Comparison of ENCODE assay signal across 1 cellular context in the genomic region with DNA sequence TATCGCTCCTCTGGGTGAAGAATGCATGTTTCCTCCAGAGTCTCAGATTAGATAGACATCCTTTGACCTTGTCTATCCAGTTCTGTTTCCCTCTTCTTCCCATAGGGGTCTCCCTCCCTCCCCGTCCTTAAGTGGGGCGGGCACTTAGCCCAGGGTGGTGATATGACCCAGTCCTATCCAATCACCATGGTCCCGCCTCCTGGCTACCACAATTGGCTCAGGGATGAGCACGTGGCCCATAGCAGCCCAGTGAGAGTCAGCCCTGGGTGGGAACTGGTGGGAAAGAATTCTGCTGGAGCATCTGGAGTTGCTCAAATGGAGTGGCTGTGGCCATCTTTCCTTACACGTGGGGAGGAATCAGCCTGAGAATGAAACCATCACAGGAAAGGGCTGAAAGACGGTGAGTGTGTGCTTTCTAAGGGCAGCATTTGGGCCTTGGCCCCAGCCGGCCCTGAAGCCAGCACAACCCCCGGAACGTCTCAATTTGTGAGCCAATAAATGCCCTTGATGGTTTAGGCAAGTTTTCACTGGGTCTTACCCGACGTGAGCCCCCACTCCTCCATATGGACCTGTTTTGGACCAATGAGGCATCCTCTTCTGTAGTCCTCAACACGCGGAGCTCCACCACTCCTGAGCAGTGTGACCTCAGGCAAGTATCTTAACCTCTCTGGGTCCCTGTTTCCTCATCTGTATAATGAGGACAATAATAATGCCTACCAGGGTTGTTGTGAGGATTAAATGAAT.
A peak's percentile ranks its signal among the peaks of the same experiment; 100 is the strongest.
TF ChIP-seq lines count a peak whose summit lies in the region.

No MANE protein-coding gene starts in this region.

TF ChIP-seq in HepG2, 621 proteins besides CTCF, POLR2A, EP300 and RAD21 (continued from another document and continues in another):
- TF ChIP-seq, protein P1, sequence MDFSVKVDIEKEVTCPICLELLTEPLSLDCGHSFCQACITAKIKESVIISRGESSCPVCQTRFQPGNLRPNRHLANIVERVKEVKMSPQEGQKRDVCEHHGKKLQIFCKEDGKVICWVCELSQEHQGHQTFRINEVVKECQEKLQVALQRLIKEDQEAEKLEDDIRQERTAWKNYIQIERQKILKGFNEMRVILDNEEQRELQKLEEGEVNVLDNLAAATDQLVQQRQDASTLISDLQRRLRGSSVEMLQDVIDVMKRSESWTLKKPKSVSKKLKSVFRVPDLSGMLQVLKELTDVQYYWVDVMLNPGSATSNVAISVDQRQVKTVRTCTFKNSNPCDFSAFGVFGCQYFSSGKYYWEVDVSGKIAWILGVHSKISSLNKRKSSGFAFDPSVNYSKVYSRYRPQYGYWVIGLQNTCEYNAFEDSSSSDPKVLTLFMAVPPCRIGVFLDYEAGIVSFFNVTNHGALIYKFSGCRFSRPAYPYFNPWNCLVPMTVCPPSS (IDR thresholded peaks at IDR 0.05) = no peak
- TF ChIP-seq ZIK1 (CRISPR knock-in tag; IDR thresholded peaks at IDR 0.05; ENCODE audit: borderline replicate concordance, low read depth) (peak; percentile 44; the same call in 1 of the 2 replicates), ZFP36L1 (CRISPR knock-in tag; IDR thresholded peaks at IDR 0.05) (0 out of 2 replicates have a peak, but pooled peaks have one; percentile 4), ATF7 (IDR thresholded peaks at IDR 0.05) (no peak), ATF7 (CRISPR knock-in tag; IDR thresholded peaks at IDR 0.05) (no peak), ZSCAN30 (CRISPR knock-in tag; IDR thresholded peaks at IDR 0.05) (no peak), SALL2 (CRISPR knock-in tag; IDR thresholded peaks at IDR 0.05) (no peak), HNRNPH1 (optimal IDR thresholded peaks at IDR 0.05; ENCODE audit: low read depth, low read length) (no peak), GABPA (IDR thresholded peaks at IDR 0.05; ENCODE audit: low read depth, low read length) (no peak), GABPA (CRISPR knock-in tag; IDR thresholded peaks at IDR 0.05; ENCODE audit: low read depth) (0 out of 2 replicates have a peak, but pooled peaks have one; percentile 37), HNF4A (CRISPR knock-in tag; IDR thresholded peaks at IDR 0.05) (no peak), ATAD3A (CRISPR knock-in tag; IDR thresholded peaks at IDR 0.05) (no peak), EZH2 (conservative IDR thresholded peaks at IDR 0.05; ENCODE audit: low read depth, low read length) (no peak), ZNF10 (CRISPR knock-in tag; IDR thresholded peaks at IDR 0.05; ENCODE audit: borderline replicate concordance, low read depth) (no peak), NPAS2 (CRISPR knock-in tag; IDR thresholded peaks at IDR 0.05; ENCODE audit: borderline replicate concordance) (no peak), SOX13 (IDR thresholded peaks at IDR 0.05) (no peak), SOX13 (CRISPR knock-in tag; conservative IDR thresholded peaks at IDR 0.05 in 1 of 2, IDR thresholded peaks at IDR 0.05 in 1 of 2) (no peak), SP140L (CRISPR knock-in tag; IDR thresholded peaks at IDR 0.05; ENCODE audit: borderline replicate concordance) (no peak), ZNF749 (CRISPR knock-in tag; IDR thresholded peaks at IDR 0.05; ENCODE audit: borderline replicate concordance) (no peak; the same call in 1 of the 2 replicates), ZNF775 (CRISPR knock-in tag; IDR thresholded peaks at IDR 0.05; ENCODE audit: borderline replicate concordance) (no peak), CHD4 (IDR thresholded peaks at IDR 0.05; ENCODE audit: borderline replicate concordance, low read length) (no peak), NR2C2 (CRISPR knock-in tag; IDR thresholded peaks at IDR 0.05; ENCODE audit: borderline replicate concordance) (no peak), HHEX (CRISPR knock-in tag; IDR thresholded peaks at IDR 0.05) (no peak), ZNF460 (CRISPR knock-in tag; IDR thresholded peaks at IDR 0.05; ENCODE audit: borderline replicate concordance) (no peak), SSRP1 (CRISPR knock-in tag; IDR thresholded peaks at IDR 0.05) (no peak), CENPX (CRISPR knock-in tag; IDR thresholded peaks at IDR 0.05) (no peak), ZNF652 (CRISPR knock-in tag; IDR thresholded peaks at IDR 0.05; ENCODE audit: borderline replicate concordance, low read depth) (no peak), YEATS2 (CRISPR knock-in tag; IDR thresholded peaks at IDR 0.05; ENCODE audit: borderline replicate concordance) (no peak), CC2D1A (CRISPR knock-in tag; IDR thresholded peaks at IDR 0.05) (no peak), HOXA5 (CRISPR knock-in tag; IDR thresholded peaks at IDR 0.05) (no peak), ELF3 (CRISPR knock-in tag; IDR thresholded peaks at IDR 0.05) (no peak), RFX5 (IDR thresholded peaks at IDR 0.05; ENCODE audit: low read depth, low read length) (no peak), KDM3A (CRISPR knock-in tag; IDR thresholded peaks at IDR 0.05; ENCODE audit: low read depth) (no peak), PHF5A (CRISPR knock-in tag; IDR thresholded peaks at IDR 0.05; ENCODE audit: low read depth, unreplicated experiment) (peak; percentile 46), MAFG (CRISPR knock-in tag; IDR thresholded peaks at IDR 0.05) (no peak)
- TF ChIP-seq, protein P2, sequence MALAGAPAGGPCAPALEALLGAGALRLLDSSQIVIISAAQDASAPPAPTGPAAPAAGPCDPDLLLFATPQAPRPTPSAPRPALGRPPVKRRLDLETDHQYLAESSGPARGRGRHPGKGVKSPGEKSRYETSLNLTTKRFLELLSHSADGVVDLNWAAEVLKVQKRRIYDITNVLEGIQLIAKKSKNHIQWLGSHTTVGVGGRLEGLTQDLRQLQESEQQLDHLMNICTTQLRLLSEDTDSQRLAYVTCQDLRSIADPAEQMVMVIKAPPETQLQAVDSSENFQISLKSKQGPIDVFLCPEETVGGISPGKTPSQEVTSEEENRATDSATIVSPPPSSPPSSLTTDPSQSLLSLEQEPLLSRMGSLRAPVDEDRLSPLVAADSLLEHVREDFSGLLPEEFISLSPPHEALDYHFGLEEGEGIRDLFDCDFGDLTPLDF (CRISPR knock-in tag; IDR thresholded peaks at IDR 0.05) = no peak
- TF ChIP-seq, protein P3, sequence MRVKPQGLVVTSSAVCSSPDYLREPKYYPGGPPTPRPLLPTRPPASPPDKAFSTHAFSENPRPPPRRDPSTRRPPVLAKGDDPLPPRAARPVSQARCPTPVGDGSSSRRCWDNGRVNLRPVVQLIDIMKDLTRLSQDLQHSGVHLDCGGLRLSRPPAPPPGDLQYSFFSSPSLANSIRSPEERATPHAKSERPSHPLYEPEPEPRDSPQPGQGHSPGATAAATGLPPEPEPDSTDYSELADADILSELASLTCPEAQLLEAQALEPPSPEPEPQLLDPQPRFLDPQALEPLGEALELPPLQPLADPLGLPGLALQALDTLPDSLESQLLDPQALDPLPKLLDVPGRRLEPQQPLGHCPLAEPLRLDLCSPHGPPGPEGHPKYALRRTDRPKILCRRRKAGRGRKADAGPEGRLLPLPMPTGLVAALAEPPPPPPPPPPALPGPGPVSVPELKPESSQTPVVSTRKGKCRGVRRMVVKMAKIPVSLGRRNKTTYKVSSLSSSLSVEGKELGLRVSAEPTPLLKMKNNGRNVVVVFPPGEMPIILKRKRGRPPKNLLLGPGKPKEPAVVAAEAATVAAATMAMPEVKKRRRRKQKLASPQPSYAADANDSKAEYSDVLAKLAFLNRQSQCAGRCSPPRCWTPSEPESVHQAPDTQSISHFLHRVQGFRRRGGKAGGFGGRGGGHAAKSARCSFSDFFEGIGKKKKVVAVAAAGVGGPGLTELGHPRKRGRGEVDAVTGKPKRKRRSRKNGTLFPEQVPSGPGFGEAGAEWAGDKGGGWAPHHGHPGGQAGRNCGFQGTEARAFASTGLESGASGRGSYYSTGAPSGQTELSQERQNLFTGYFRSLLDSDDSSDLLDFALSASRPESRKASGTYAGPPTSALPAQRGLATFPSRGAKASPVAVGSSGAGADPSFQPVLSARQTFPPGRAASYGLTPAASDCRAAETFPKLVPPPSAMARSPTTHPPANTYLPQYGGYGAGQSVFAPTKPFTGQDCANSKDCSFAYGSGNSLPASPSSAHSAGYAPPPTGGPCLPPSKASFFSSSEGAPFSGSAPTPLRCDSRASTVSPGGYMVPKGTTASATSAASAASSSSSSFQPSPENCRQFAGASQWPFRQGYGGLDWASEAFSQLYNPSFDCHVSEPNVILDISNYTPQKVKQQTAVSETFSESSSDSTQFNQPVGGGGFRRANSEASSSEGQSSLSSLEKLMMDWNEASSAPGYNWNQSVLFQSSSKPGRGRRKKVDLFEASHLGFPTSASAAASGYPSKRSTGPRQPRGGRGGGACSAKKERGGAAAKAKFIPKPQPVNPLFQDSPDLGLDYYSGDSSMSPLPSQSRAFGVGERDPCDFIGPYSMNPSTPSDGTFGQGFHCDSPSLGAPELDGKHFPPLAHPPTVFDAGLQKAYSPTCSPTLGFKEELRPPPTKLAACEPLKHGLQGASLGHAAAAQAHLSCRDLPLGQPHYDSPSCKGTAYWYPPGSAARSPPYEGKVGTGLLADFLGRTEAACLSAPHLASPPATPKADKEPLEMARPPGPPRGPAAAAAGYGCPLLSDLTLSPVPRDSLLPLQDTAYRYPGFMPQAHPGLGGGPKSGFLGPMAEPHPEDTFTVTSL (CRISPR knock-in tag; IDR thresholded peaks at IDR 0.05; ENCODE audit: borderline replicate concordance) = peak; percentile 64
- TF ChIP-seq, protein P4, sequence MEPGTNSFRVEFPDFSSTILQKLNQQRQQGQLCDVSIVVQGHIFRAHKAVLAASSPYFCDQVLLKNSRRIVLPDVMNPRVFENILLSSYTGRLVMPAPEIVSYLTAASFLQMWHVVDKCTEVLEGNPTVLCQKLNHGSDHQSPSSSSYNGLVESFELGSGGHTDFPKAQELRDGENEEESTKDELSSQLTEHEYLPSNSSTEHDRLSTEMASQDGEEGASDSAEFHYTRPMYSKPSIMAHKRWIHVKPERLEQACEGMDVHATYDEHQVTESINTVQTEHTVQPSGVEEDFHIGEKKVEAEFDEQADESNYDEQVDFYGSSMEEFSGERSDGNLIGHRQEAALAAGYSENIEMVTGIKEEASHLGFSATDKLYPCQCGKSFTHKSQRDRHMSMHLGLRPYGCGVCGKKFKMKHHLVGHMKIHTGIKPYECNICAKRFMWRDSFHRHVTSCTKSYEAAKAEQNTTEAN (CRISPR knock-in tag; conservative IDR thresholded peaks at IDR 0.05) = 0 out of 2 replicates have a peak, but pooled peaks have one; percentile 49
- TF ChIP-seq, protein P5, sequence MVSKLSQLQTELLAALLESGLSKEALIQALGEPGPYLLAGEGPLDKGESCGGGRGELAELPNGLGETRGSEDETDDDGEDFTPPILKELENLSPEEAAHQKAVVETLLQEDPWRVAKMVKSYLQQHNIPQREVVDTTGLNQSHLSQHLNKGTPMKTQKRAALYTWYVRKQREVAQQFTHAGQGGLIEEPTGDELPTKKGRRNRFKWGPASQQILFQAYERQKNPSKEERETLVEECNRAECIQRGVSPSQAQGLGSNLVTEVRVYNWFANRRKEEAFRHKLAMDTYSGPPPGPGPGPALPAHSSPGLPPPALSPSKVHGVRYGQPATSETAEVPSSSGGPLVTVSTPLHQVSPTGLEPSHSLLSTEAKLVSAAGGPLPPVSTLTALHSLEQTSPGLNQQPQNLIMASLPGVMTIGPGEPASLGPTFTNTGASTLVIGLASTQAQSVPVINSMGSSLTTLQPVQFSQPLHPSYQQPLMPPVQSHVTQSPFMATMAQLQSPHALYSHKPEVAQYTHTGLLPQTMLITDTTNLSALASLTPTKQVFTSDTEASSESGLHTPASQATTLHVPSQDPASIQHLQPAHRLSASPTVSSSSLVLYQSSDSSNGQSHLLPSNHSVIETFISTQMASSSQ (IDR thresholded peaks at IDR 0.05; ENCODE audit: low read depth) = no peak
- TF ChIP-seq, protein P5 (CRISPR knock-in tag; IDR thresholded peaks at IDR 0.05; ENCODE audit: borderline replicate concordance) = no peak
- TF ChIP-seq, protein P6, sequence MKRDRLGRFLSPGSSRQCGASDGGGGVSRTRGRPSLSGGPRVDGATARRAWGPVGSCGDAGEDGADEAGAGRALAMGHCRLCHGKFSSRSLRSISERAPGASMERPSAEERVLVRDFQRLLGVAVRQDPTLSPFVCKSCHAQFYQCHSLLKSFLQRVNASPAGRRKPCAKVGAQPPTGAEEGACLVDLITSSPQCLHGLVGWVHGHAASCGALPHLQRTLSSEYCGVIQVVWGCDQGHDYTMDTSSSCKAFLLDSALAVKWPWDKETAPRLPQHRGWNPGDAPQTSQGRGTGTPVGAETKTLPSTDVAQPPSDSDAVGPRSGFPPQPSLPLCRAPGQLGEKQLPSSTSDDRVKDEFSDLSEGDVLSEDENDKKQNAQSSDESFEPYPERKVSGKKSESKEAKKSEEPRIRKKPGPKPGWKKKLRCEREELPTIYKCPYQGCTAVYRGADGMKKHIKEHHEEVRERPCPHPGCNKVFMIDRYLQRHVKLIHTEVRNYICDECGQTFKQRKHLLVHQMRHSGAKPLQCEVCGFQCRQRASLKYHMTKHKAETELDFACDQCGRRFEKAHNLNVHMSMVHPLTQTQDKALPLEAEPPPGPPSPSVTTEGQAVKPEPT (CRISPR knock-in tag; IDR thresholded peaks at IDR 0.05; ENCODE audit: low read depth) = no peak
- TF ChIP-seq, protein P7, sequence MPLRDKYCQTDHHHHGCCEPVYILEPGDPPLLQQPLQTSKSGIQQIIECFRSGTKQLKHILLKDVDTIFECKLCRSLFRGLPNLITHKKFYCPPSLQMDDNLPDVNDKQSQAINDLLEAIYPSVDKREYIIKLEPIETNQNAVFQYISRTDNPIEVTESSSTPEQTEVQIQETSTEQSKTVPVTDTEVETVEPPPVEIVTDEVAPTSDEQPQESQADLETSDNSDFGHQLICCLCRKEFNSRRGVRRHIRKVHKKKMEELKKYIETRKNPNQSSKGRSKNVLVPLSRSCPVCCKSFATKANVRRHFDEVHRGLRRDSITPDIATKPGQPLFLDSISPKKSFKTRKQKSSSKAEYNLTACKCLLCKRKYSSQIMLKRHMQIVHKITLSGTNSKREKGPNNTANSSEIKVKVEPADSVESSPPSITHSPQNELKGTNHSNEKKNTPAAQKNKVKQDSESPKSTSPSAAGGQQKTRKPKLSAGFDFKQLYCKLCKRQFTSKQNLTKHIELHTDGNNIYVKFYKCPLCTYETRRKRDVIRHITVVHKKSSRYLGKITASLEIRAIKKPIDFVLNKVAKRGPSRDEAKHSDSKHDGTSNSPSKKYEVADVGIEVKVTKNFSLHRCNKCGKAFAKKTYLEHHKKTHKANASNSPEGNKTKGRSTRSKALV (CRISPR knock-in tag; IDR thresholded peaks at IDR 0.05) = no peak
- TF ChIP-seq, protein P8, sequence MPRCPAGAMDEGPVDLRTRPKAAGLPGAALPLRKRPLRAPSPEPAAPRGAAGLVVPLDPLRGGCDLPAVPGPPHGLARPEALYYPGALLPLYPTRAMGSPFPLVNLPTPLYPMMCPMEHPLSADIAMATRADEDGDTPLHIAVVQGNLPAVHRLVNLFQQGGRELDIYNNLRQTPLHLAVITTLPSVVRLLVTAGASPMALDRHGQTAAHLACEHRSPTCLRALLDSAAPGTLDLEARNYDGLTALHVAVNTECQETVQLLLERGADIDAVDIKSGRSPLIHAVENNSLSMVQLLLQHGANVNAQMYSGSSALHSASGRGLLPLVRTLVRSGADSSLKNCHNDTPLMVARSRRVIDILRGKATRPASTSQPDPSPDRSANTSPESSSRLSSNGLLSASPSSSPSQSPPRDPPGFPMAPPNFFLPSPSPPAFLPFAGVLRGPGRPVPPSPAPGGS (CRISPR knock-in tag; IDR thresholded peaks at IDR 0.05) = no peak
